Comparison of ENCODE assay signal across 1 cellular context in the genomic region with DNA sequence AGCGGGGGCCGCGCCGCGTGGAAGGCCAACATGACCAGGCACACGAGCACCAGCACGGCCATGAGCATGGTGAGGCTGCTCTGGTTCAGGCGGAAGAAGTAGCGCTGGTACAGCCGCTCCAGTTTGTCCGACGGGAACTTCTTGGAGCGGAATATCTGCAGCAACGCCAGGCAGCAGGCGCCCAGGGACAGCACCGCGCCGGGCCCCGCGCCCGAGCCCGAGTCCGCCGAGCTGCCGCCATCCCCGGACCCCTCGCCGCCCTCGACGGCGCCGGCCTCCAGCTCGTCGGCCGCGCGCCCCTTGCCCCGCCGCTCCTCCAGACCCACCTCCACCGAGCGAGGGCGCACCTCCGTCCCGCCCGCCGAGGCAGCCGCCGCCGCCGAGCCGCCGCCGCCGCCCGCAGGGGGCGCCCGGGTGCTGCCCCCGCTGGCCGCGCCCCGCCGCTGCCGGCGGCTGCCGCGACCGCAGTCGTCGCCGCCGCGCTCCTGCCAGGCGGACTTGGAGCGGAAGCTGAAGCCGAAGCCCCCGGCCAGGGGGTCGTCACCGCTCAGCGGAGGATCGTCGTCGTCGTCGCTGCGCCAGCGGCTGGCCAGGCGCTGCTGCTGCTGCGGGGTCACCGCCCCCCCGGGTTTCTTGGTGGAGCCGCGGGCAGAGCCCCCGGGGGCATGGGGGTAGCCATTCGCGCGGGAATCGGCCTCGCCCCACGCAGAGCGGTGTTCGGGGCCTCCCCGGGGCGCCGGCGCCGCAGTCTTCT.
TF ChIP-seq lines count a peak whose summit lies in the region.

No MANE protein-coding gene starts in this region.

TF ChIP-seq in K562, 482 proteins besides CTCF, POLR2A, EP300 and RAD21 (continued from another document):
- TF ChIP-seq ZBTB7A (IDR thresholded peaks at IDR 0.05; ENCODE audit: borderline replicate concordance, control insufficient read depth, low read depth, low read length) (peak; percentile 84; the same call in 1 of the 2 replicates), PHF8 (IDR thresholded peaks at IDR 0.05; ENCODE audit: borderline replicate concordance, low read length) (peak; percentile 46; the same call in 1 of the 2 replicates), MGA (IDR thresholded peaks at IDR 0.05) (peak; percentile 67), VEZF1 (CRISPR knock-in tag; IDR thresholded peaks at IDR 0.05) (peak; percentile 53), MCM5 (IDR thresholded peaks at IDR 0.05; ENCODE audit: low read depth) (no peak), ZBED1 (IDR thresholded peaks at IDR 0.05) (no peak), CXXC5 (CRISPR knock-in tag; IDR thresholded peaks at IDR 0.05) (peak; percentile 59), POLR2G (IDR thresholded peaks at IDR 0.05; ENCODE audit: low read depth, low read length) (peak; percentile 39; the same call in 1 of the 2 replicates), CTCFL (IDR thresholded peaks at IDR 0.05; ENCODE audit: borderline replicate concordance, insufficient read depth, low read depth, low read length, poor library complexity, severe bottlenecking) (peak; percentile 93), RBFOX2 (IDR thresholded peaks at IDR 0.05; ENCODE audit: low read depth, low read length) (peak; percentile 51), HNRNPL (IDR thresholded peaks at IDR 0.05; ENCODE audit: low read depth, low read length) (peak; percentile 22; the same call in 1 of the 2 replicates), ZKSCAN3 (CRISPR knock-in tag; IDR thresholded peaks at IDR 0.05) (no peak)
- TF ChIP-seq, protein P1, sequence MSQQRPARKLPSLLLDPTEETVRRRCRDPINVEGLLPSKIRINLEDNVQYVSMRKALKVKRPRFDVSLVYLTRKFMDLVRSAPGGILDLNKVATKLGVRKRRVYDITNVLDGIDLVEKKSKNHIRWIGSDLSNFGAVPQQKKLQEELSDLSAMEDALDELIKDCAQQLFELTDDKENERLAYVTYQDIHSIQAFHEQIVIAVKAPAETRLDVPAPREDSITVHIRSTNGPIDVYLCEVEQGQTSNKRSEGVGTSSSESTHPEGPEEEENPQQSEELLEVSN (IDR thresholded peaks at IDR 0.05; ENCODE audit: borderline replicate concordance in 1 of 2, extremely low read depth in 1 of 2, insufficient read depth in 1 of 2, insufficient read length in 1 of 2, low read depth in 1 of 2, low read length in 1 of 2, poor library complexity in 1 of 2, severe bottlenecking in 1 of 2), result peak; percentile 34 to 93
